Comparison of ENCODE assay signal across 11 cellular contexts in genomic region chr13:44374348-44374712, GRCh38. TPM values are rescaled to one million over a fixed set of nuclear protein-coding genes. Genes with fewer than 3 reads are reported as not detected.
DNase-seq lines count a peak whose midpoint lies in the region; ATAC-seq and TF ChIP-seq lines count a peak whose summit lies in the region.
"Had no signal": no experiment of that assay in that cellular context is flagged by ENCODE, and none has a peak within 500 bp of the region (broad histone marks: within the 10 kb centered on the region; RNA-seq: fewer than 3 reads in every experiment).

No MANE protein-coding gene starts in this region.

- in situ Hi-C loops in transverse colon (cut with MboI; ENCODE audit: low pct_ligation_motif_present in 1 of 4, low pct_unique_long_range_greater_than_20kb in 1 of 4, low sequenced_read_pairs in 3 of 4) = no loop called here

- no peak overlapping the region for H3K27ac Mint-ChIP-seq in activated naive CD4-positive, alpha-beta T cell treated with anti-CD3 and anti-CD28 coated beads for 36 hours
- H3K27ac Mint-ChIP-seq in activated naive CD4-positive, alpha-beta T cell treated with anti-CD3 and anti-CD28 coated beads, Interleukin-2, amount 50 U/mL, for 72 hours = no peak overlapping the region
- no peak overlapping the region for H3K27ac Mint-ChIP-seq in endodermal cell
- H3K27ac Mint-ChIP-seq in naive thymus-derived CD8-positive, alpha-beta T cell = peak overlapping the region in 1 of 10 donors; percentile 79
- H3K27ac Mint-ChIP-seq: dendritic cell treated with granulocyte-macrophage colony-stimulating factor and Interleukin-4, amounts not matched to agents 40 ng/mL and 50 ng/mL, for 4 days had no signal

- no peaks in the 10 kb centered on the region for H3K36me3 Mint-ChIP-seq in activated naive CD4-positive, alpha-beta T cell treated with anti-CD3 and anti-CD28 coated beads for 36 hours (ENCODE audit: low read depth)
- no peaks in the 10 kb centered on the region for H3K36me3 Mint-ChIP-seq in activated naive CD4-positive, alpha-beta T cell treated with anti-CD3 and anti-CD28 coated beads, Interleukin-2, amount 50 U/mL, for 72 hours
- no peaks in the 10 kb centered on the region for H3K36me3 Mint-ChIP-seq in endodermal cell (ENCODE audit: low read depth)
- H3K36me3 Mint-ChIP-seq in naive thymus-derived CD8-positive, alpha-beta T cell = no peaks in the 10 kb centered on the region

- TF ChIP-seq CTCF in endodermal cell (conservative IDR thresholded peaks at IDR 0.05) = no peak
- TF ChIP-seq CTCF in transverse colon (IDR thresholded peaks at IDR 0.05) = no peak

- H3K36me3 ChIP-seq in endodermal cell (ENCODE audit: control insufficient read depth, insufficient read depth, low read length) = no peaks in the 10 kb centered on the region
- no peaks in the 10 kb centered on the region for H3K36me3 ChIP-seq in transverse colon
- H3K36me3 ChIP-seq in effector memory CD4-positive, alpha-beta T cell (ENCODE audit: control insufficient read depth, insufficient read depth, low read length) = no peaks in the 10 kb centered on the region
- H3K36me3 ChIP-seq: BLaER1 treated with 17β-estradiol and CSF1 and Interleukin-3, amounts not matched to agents 10 nM and 100 nM had no signal

- no peak for TF ChIP-seq POLR2A in transverse colon (IDR thresholded peaks at IDR 0.05)

- H3K9me3 ChIP-seq in endodermal cell (ENCODE audit: control insufficient read depth, low read length) = no peaks in the 10 kb centered on the region
- H3K9me3 ChIP-seq in transverse colon = no peaks in the 10 kb centered on the region
- no peaks in the 10 kb centered on the region for H3K9me3 ChIP-seq in effector memory CD4-positive, alpha-beta T cell (ENCODE audit: control insufficient read depth, low read length)

- no peak overlapping the region for H3K27ac ChIP-seq in endodermal cell (ENCODE audit: low read depth, low read length)
- peak overlapping the region; percentile 69 to 77 (median 74) for H3K27ac ChIP-seq in transverse colon
- no peak overlapping the region for H3K27ac ChIP-seq in effector memory CD4-positive, alpha-beta T cell (ENCODE audit: insufficient read depth, low read length, poor library complexity, severe bottlenecking)
- H3K27ac ChIP-seq: BLaER1 treated with 17β-estradiol and CSF1 and Interleukin-3, amounts not matched to agents 10 nM and 100 nM had no signal

- peaks cover 11% of the 10 kb centered on the region for H3K4me1 Mint-ChIP-seq in activated naive CD4-positive, alpha-beta T cell treated with anti-CD3 and anti-CD28 coated beads for 36 hours (ENCODE audit: low read depth)
- H3K4me1 Mint-ChIP-seq in endodermal cell = peaks cover 13% of the 10 kb centered on the region
- H3K4me1 Mint-ChIP-seq in naive thymus-derived CD8-positive, alpha-beta T cell = peaks cover 0 to 8% (median 3%) of the 10 kb centered on the region in 4 donors

- 65 to 66% methylated on average over 8 to 9 of the region's 10 CpGs for WGBS in endodermal cell (ENCODE audit: insufficient coverage in 1 of 2, insufficient read length in 1 of 2), 2 experiments
- WGBS in transverse colon (ENCODE audit: low coverage in 1 of 2), 2 donors = 65 to 100% methylated on average over 1 to 10 of the region's 10 CpGs

- CTCF ChIA-PET in activated naive CD4-positive, alpha-beta T cell treated with anti-CD3 and anti-CD28 coated beads for 36 hours (lab: Charles Lee) = no interaction called here

- H3K27me3 ChIP-seq in endodermal cell (ENCODE audit: control insufficient read depth, insufficient read depth, low read length, poor library complexity, severe bottlenecking) (peaks cover 28% of the 10 kb centered on the region), transverse colon (no peaks in the 10 kb centered on the region)
- H3K27me3 ChIP-seq in effector memory CD4-positive, alpha-beta T cell (replicated peaks; ENCODE audit: control insufficient read depth, insufficient read depth, low read length, poor library complexity, severe bottlenecking) = peaks cover 8% of the 10 kb centered on the region
- H3K27me3 ChIP-seq: BLaER1 treated with 17β-estradiol and CSF1 and Interleukin-3, amounts not matched to agents 10 nM and 100 nM had no signal

- H3K4me3 Mint-ChIP-seq in activated naive CD4-positive, alpha-beta T cell treated with anti-CD3 and anti-CD28 coated beads for 36 hours = peak overlapping the region; percentile 17
- peak overlapping the region; percentile 51 for H3K4me3 Mint-ChIP-seq in endodermal cell
- H3K4me3 Mint-ChIP-seq in naive thymus-derived CD8-positive, alpha-beta T cell = peak overlapping the region; percentile 3 to 78 (median 60)
- H3K4me3 Mint-ChIP-seq: dendritic cell treated with granulocyte-macrophage colony-stimulating factor and Interleukin-4, amounts not matched to agents 40 ng/mL and 50 ng/mL, for 4 days had no signal

- no peak for ATAC-seq in activated naive CD4-positive, alpha-beta T cell treated with anti-CD3 and anti-CD28 coated beads, Interleukin-2, amount 50 U/mL, for 72 hours
- ATAC-seq in naive thymus-derived CD8-positive, alpha-beta T cell = no peak

- no peak for TF ChIP-seq EP300 in transverse colon (IDR thresholded peaks at IDR 0.05; ENCODE audit: low read depth)

- H3K27me3 Mint-ChIP-seq in activated naive CD4-positive, alpha-beta T cell treated with anti-CD3 and anti-CD28 coated beads for 36 hours (ENCODE audit: low read depth) = peaks cover 41% of the 10 kb centered on the region
- H3K27me3 Mint-ChIP-seq in endodermal cell (ENCODE audit: insufficient read depth) = peaks cover 37% of the 10 kb centered on the region
- H3K27me3 Mint-ChIP-seq in naive thymus-derived CD8-positive, alpha-beta T cell = peaks cover 16 to 35% (median 20%) of the 10 kb centered on the region in 5 donors

- intact Hi-C loops in activated naive CD4-positive, alpha-beta T cell treated with anti-CD3 and anti-CD28 coated beads for 36 hours (cut with micrococcal nuclease) = no loop called here
- intact Hi-C loops in transverse colon (cut with DNase I; ENCODE audit: low total_unique reads) = no loop called here

- no peak overlapping the region for H3K9ac ChIP-seq in endodermal cell (ENCODE audit: extremely low read depth, low read length, poor library complexity, severe bottlenecking)
- H3K9ac ChIP-seq: BLaER1 treated with 17β-estradiol and CSF1 and Interleukin-3, amounts not matched to agents 10 nM and 100 nM had no signal

- no peaks in the 10 kb centered on the region for H3K9me3 Mint-ChIP-seq in activated naive CD4-positive, alpha-beta T cell treated with anti-CD3 and anti-CD28 coated beads for 36 hours
- H3K9me3 Mint-ChIP-seq in activated naive CD4-positive, alpha-beta T cell treated with anti-CD3 and anti-CD28 coated beads, Interleukin-2, amount 50 U/mL, for 72 hours = peaks cover 0 to 5% of the 10 kb centered on the region in 2 donors
- H3K9me3 Mint-ChIP-seq in endodermal cell = no peaks in the 10 kb centered on the region
- H3K9me3 Mint-ChIP-seq in naive thymus-derived CD8-positive, alpha-beta T cell = peaks cover 0 to 7% (median 0%) of the 10 kb centered on the region in 9 donors
- H3K9me3 Mint-ChIP-seq: dendritic cell treated with granulocyte-macrophage colony-stimulating factor and Interleukin-4, amounts not matched to agents 40 ng/mL and 50 ng/mL, for 4 days had no signal

- DNase-seq in activated naive CD4-positive, alpha-beta T cell treated with anti-CD3 and anti-CD28 coated beads for 36 hours = no peak
- no peak for DNase-seq in activated naive CD4-positive, alpha-beta T cell treated with anti-CD3 and anti-CD28 coated beads, Interleukin-2, amount 50 U/mL, for 72 hours (ENCODE audit: low spot score in 2 of 2)
- no peak for DNase-seq in endodermal cell
- DNase-seq in naive thymus-derived CD8-positive, alpha-beta T cell = no peak
- DNase-seq in transverse colon = no peak
- no peak for DNase-seq in stimulated activated CD4-positive, alpha-beta T cell treated with anti-CD3 and anti-CD28 coated beads, Interleukin-4, amount 100 ng/mL, for 24 hours
- no peak for DNase-seq in effector memory CD4-positive, alpha-beta T cell
- no peak for DNase-seq in NCI-H345 (lab: John Stamatoyannopoulos, UW)
- DNase-seq: T-helper 9 cell had no signal

- H3K4me1 ChIP-seq in endodermal cell (ENCODE audit: control insufficient read depth, insufficient read depth, low read length) (peaks cover 3% of the 10 kb centered on the region), transverse colon (peaks cover 10 to 32% (median 18%) of the 10 kb centered on the region in 4 donors)
- H3K4me1 ChIP-seq in effector memory CD4-positive, alpha-beta T cell (ENCODE audit: control insufficient read depth, insufficient read depth, low read length, poor library complexity, severe bottlenecking) = no peaks in the 10 kb centered on the region
- H3K4me1 ChIP-seq: BLaER1 treated with 17β-estradiol and CSF1 and Interleukin-3, amounts not matched to agents 10 nM and 100 nM had no signal

- no peak overlapping the region for H3K4me3 ChIP-seq in endodermal cell (ENCODE audit: low read length)
- peak overlapping the region in 3 of 4 donors; percentile 45 to 64 (median 56) for H3K4me3 ChIP-seq in transverse colon
- no peak overlapping the region for H3K4me3 ChIP-seq in effector memory CD4-positive, alpha-beta T cell (ENCODE audit: insufficient read depth, low read depth, low read length, poor library complexity, severe bottlenecking)
- H3K4me3 ChIP-seq: BLaER1 treated with 17β-estradiol and CSF1 and Interleukin-3, amounts not matched to agents 10 nM and 100 nM had no signal

- POLR2A ChIA-PET in naive thymus-derived CD8-positive, alpha-beta T cell (lab: Charles Lee) = no interaction called here

RNA-seq across cellular contexts. Expression of gene SERP2, which starts 0.7 kb away (rescaled TPM):
- total RNA-seq in activated naive CD4-positive, alpha-beta T cell treated with anti-CD3 and anti-CD28 coated beads for 36 hours = under 1 TPM; 0.38 to 0.64 TPM
- 1 to 10 TPM in 1 of 2 donors, under 1 TPM in 1; 0.43 to 2.2 TPM for total RNA-seq in activated naive CD4-positive, alpha-beta T cell treated with anti-CD3 and anti-CD28 coated beads, Interleukin-2, amount 50 U/mL, for 72 hours
- total RNA-seq in endodermal cell = 1 to 10 TPM; 2.9 to 3.5 TPM
- polyA plus RNA-seq in endodermal cell (2013, experiment 1 of 2) = 7.0 TPM
- 5.7 TPM for polyA plus RNA-seq in endodermal cell (2013, experiment 2 of 2)
- not detected for total RNA-seq in naive thymus-derived CD8-positive, alpha-beta T cell
- polyA plus RNA-seq in naive thymus-derived CD8-positive, alpha-beta T cell = under 1 TPM in 2 of 3 donors, not detected in 1; 0.34 to 0.49 TPM
- 1 to 10 TPM in 2 of 4 donors, not detected in 2; 1.8 to 2.4 TPM for total RNA-seq in transverse colon

Comparison
In these comparisons a context has a peak if more than half of its experiments do, and no peak if none do; other contexts are left out.
1. H3K27ac ChIP-seq: peak in transverse colon (4 of 4); none in endodermal cell (single experiment) and effector memory CD4-positive, alpha-beta T cell (single experiment).
2. H3K4me3 ChIP-seq: peak in transverse colon (3 of 4); none in endodermal cell (single experiment) and effector memory CD4-positive, alpha-beta T cell (single experiment).
3. Peak in every context shown above with its lines, with median percentiles within 50 percentile points of each other: H3K4me3 Mint-ChIP-seq.